3 cellular contexts compared by ENCODE assay signal in genomic region chr5:29077451-29077850, GRCh38.
TF ChIP-seq lines count a peak whose summit lies in the region.

No MANE protein-coding gene starts in this region.

TF ChIP-seq in SK-N-SH, 30 proteins besides CTCF, POLR2A, EP300 and RAD21 (continues in another document):
- TF ChIP-seq SIN3A (IDR thresholded peaks at IDR 0.05; ENCODE audit: borderline replicate concordance, low read depth, low read length) (no peak), SMC3 (IDR thresholded peaks at IDR 0.05; ENCODE audit: low read depth, low read length) (no peak), ZBTB33 (IDR thresholded peaks at IDR 0.05; ENCODE audit: borderline replicate concordance, low read depth) (no peak), REST (IDR thresholded peaks at IDR 0.05; ENCODE audit: low read depth, low read length) (no peak), ELF1 (IDR thresholded peaks at IDR 0.05) (no peak), PBX3 (IDR thresholded peaks at IDR 0.05) (no peak), GABPA (IDR thresholded peaks at IDR 0.05; ENCODE audit: low read depth) (no peak), TCF12 (IDR thresholded peaks at IDR 0.05) (no peak), MAX (IDR thresholded peaks at IDR 0.05; ENCODE audit: low read depth) (no peak), NRF1 (IDR thresholded peaks at IDR 0.05; ENCODE audit: low read depth, low read length) (no peak)

TF ChIP-seq in SK-N-SH treated with all-trans-retinoic acid at 6 μM for 48 hours, 23 proteins besides CTCF, POLR2A, EP300 and RAD21:
- TF ChIP-seq ESRRG (CRISPR knock-in tag; IDR thresholded peaks at IDR 0.05) (no peak), ZFP3 (CRISPR knock-in tag; IDR thresholded peaks at IDR 0.05) (no peak), OSR1 (CRISPR knock-in tag; IDR thresholded peaks at IDR 0.05) (no peak), ISL1 (CRISPR knock-in tag; IDR thresholded peaks at IDR 0.05) (no peak), ARNTL (CRISPR knock-in tag; IDR thresholded peaks at IDR 0.05; ENCODE audit: borderline replicate concordance, low read depth) (no peak), TSHZ2 (CRISPR knock-in tag; IDR thresholded peaks at IDR 0.05) (no peak), CSDC2 (CRISPR knock-in tag; IDR thresholded peaks at IDR 0.05) (no peak), ZC3H10 (CRISPR knock-in tag; IDR thresholded peaks at IDR 0.05) (no peak), CREB5 (CRISPR knock-in tag; IDR thresholded peaks at IDR 0.05; ENCODE audit: low read depth) (no peak), ZNF8 (CRISPR knock-in tag; IDR thresholded peaks at IDR 0.05) (no peak), ZNF565 (CRISPR knock-in tag; conservative IDR thresholded peaks at IDR 0.05; ENCODE audit: low read depth) (no peak), CSRNP3 (CRISPR knock-in tag; IDR thresholded peaks at IDR 0.05) (no peak), PPARA (CRISPR knock-in tag; IDR thresholded peaks at IDR 0.05; ENCODE audit: borderline replicate concordance) (no peak), ZNF70 (CRISPR knock-in tag; IDR thresholded peaks at IDR 0.05) (no peak)

TF ChIP-seq in H1, 55 proteins besides CTCF, POLR2A, EP300 and RAD21:
- TF ChIP-seq RNF2 (IDR thresholded peaks at IDR 0.05; ENCODE audit: borderline replicate concordance, low read depth, low read length, missing control alignments, poor library complexity, severe bottlenecking) (no peak), CEBPB (IDR thresholded peaks at IDR 0.05; ENCODE audit: low read depth, low read length) (no peak), SP2 (IDR thresholded peaks at IDR 0.05; ENCODE audit: low read length) (no peak), MAX (IDR thresholded peaks at IDR 0.05) (no peak), TBP (IDR thresholded peaks at IDR 0.05; ENCODE audit: low read depth, low read length) (no peak), RXRA (IDR thresholded peaks at IDR 0.05; ENCODE audit: insufficient read depth, low read depth, low read length) (no peak), ASH2L (IDR thresholded peaks at IDR 0.05; ENCODE audit: low read length) (no peak), CHD2 (IDR thresholded peaks at IDR 0.05; ENCODE audit: low read length) (no peak), SUZ12 (IDR thresholded peaks at IDR 0.05; ENCODE audit: low read length) (no peak), MAFK (IDR thresholded peaks at IDR 0.05; ENCODE audit: low read depth, low read length) (no peak)
TF ChIP-seq in H1: peak in this region for 0.
